Comparison of ENCODE assay signal across 8 cellular contexts in genomic region chr3:9810357-9810726, GRCh38.
DNase-seq lines count a peak whose midpoint lies in the region; ATAC-seq lines count a peak whose summit lies in the region.

No MANE protein-coding gene starts in this region.

- H3K27me3 Mint-ChIP-seq in stimulated activated naive CD8-positive, alpha-beta T cell treated with anti-CD3 and anti-CD28 coated beads, Interleukin-15, Interleukin-2, amounts not matched to agents 100 ng/mL and 50 ng/mL, for 24 hours, result no peaks in the 10 kb centered on the region

- H3K9me3 Mint-ChIP-seq in stimulated activated naive CD8-positive, alpha-beta T cell treated with anti-CD3 and anti-CD28 coated beads, Interleukin-15, Interleukin-2, amounts not matched to agents 100 ng/mL and 50 ng/mL, for 24 hours, result no peaks in the 10 kb centered on the region

- peak overlapping the region; percentile 12 for H3K4me3 Mint-ChIP-seq in stimulated activated naive CD8-positive, alpha-beta T cell treated with anti-CD3 and anti-CD28 coated beads, Interleukin-15, Interleukin-2, amounts not matched to agents 100 ng/mL and 50 ng/mL, for 24 hours

- no peak for ATAC-seq in stimulated activated naive CD8-positive, alpha-beta T cell treated with anti-CD3 and anti-CD28 coated beads, Interleukin-15, Interleukin-2, amounts not matched to agents 100 U/mL and 50 U/mL, for 24 hours
- ATAC-seq in activated CD4-positive, CD25-positive, alpha-beta regulatory T cell treated with anti-CD3 and anti-CD28 coated beads, Interleukin-2, amount 50 U/mL, for 24 hours, result no peak
- ATAC-seq in HG03196 (IDR thresholded peaks at IDR 0.05; ENCODE audit: unreplicated experiment), result no peak

- H3K9ac ChIP-seq in mucosa of rectum (ENCODE audit: low read depth in 1 of 2, low read length in 2 of 2), result peak overlapping the region; percentile 63 to 85

- peak overlapping the region; percentile 69 for H3K27ac Mint-ChIP-seq in stimulated activated naive CD8-positive, alpha-beta T cell treated with anti-CD3 and anti-CD28 coated beads, Interleukin-15, Interleukin-2, amounts not matched to agents 100 ng/mL and 50 ng/mL, for 24 hours

- H3K36me3 Mint-ChIP-seq in stimulated activated naive CD8-positive, alpha-beta T cell treated with anti-CD3 and anti-CD28 coated beads, Interleukin-15, Interleukin-2, amounts not matched to agents 100 ng/mL and 50 ng/mL, for 24 hours (ENCODE audit: low read depth), result peaks cover 30% of the 10 kb centered on the region

- no peak for DNase-seq in stimulated activated naive CD8-positive, alpha-beta T cell treated with anti-CD3 and anti-CD28 coated beads, Interleukin-15, Interleukin-2, amounts not matched to agents 100 U/mL and 50 U/mL, for 24 hours
- DNase-seq in stimulated activated CD8-positive, alpha-beta memory T cell treated with anti-CD3 and anti-CD28 coated beads, Interleukin-4, amount 100 ng/mL, for 48 hours, result no peak
- DNase-seq in glomerular visceral epithelial cell (ENCODE audit: extremely low spot score), result no peak

- H3K4me3 ChIP-seq in mucosa of rectum (ENCODE audit: low read length in 2 of 2), result peak overlapping the region; percentile 67 to 77

- no peaks in the 10 kb centered on the region for H3K27me3 ChIP-seq in mucosa of rectum (ENCODE audit: control insufficient read depth in 2 of 2, insufficient read depth in 2 of 2, low read length in 2 of 2)

- peaks cover 16 to 22% of the 10 kb centered on the region in 2 donors for H3K4me1 ChIP-seq in mucosa of rectum (ENCODE audit: control insufficient read depth in 2 of 2, insufficient read depth in 2 of 2, low read length in 2 of 2)

- H3K9me3 ChIP-seq in mucosa of rectum (ENCODE audit: control insufficient read depth in 2 of 2, low read length in 2 of 2), result no peaks in the 10 kb centered on the region

- peaks cover 18 to 23% of the 10 kb centered on the region in 2 donors for H3K36me3 ChIP-seq in mucosa of rectum (ENCODE audit: control insufficient read depth in 2 of 2, insufficient read depth in 2 of 2, low read length in 2 of 2)

- peak overlapping the region; percentile 91 for H3K27ac ChIP-seq in cingulate gyrus (ENCODE audit: low read depth, low read length)
- H3K27ac ChIP-seq in mucosa of rectum (ENCODE audit: low read depth in 2 of 2, low read length in 2 of 2), result peak overlapping the region; percentile 94 to 97

- peaks cover 31% of the 10 kb centered on the region for H3K4me1 Mint-ChIP-seq in stimulated activated naive CD8-positive, alpha-beta T cell treated with anti-CD3 and anti-CD28 coated beads, Interleukin-15, Interleukin-2, amounts not matched to agents 100 ng/mL and 50 ng/mL, for 24 hours (ENCODE audit: low read depth)
